ENCODE assay signal across 8 cellular contexts in the genomic region with DNA sequence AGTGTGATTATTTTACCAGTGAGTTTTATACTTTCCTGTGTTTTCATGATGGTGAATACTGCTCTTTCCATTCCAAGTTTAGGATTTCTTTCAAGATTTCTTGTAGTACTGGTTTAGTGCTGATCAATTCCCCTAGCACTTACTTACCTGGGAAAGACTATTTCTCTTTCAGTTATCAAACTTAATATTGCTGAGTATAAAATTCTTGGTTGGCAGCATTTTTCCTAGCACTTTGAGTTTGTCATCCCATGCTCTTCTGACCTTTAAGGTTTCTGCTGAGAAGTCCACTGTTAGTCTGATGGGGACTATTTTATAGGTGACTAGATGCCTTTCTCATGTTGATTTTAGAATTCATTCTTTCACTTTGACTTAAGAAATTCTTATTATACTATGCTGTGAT.
"Had no signal": no experiment of that assay in that cellular context is flagged by ENCODE, and none has a peak within 500 bp of the region (broad histone marks: within the 10 kb centered on the region; RNA-seq: fewer than 3 reads in every experiment).

No MANE protein-coding gene starts in this region.

- H3K9me3 ChIP-seq: HAP-1 had no signal

- H3K4me3 ChIP-seq: GM23248, GM23338, HAP-1 had no signal

- H3K4me1 Mint-ChIP-seq: GM23338, H9 had no signal

- H3K36me3 ChIP-seq: HAP-1 had no signal

- DNase-seq: GM23248, GOT3, H7, H9, HCEC 1CT, HFFc6 had no signal

- H3K4me1 ChIP-seq: HAP-1 had no signal

- H3K27ac ChIP-seq: GM23248 had no signal

- H2AFZ ChIP-seq: GM23248, GM23338 had no signal

- H3K4me2 ChIP-seq: GM23338 had no signal

- H3K27ac Mint-ChIP-seq: GM23338, H9, HFFc6 had no signal

- H3K4me3 Mint-ChIP-seq: GM23338, H9, HFFc6 had no signal
